Comparison of ENCODE assay signal across 15 cellular contexts in the genomic region with DNA sequence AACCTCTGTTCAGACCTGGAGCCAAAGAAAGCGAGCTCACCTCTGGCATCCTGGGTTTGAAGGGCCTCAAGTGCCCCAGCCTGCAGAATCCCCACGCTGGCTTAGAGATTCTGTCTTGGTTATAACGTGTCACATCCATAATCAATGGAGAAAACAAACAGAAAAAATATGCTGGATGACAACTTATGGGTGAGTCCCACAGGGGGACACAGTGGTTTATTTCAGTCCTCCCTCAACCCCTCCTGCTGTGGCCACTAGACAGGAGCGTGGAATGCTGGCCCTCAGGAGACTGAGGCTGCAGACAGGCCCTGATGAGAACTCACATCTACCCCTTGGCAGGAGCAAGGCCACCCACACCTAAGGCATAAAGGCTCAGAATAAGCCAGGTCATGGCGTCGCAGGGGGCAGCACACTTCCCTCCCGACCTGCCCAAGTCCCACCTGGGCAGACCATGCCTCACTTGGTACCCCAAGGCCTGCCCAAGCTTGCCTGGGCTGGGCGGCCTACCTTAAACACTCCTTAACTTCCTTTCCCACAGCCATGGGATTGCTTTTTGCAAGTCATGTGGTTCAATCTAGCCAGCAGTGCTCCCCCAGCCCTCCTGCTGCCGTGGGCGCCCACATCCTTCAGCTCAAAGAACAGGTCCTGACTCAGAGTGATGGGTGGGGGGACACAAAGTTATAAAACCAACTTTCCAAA. TPM values are rescaled to one million over a fixed set of nuclear protein-coding genes. Genes with fewer than 3 reads are reported as not detected.
A peak's percentile ranks its signal among the peaks of the same experiment; 100 is the strongest.
DNase-seq lines count a peak whose midpoint lies in the region; ATAC-seq, FAIRE-seq and TF ChIP-seq lines count a peak whose summit lies in the region.
"Had no signal": no experiment of that assay in that cellular context is flagged by ENCODE, and none has a peak within 500 bp of the region (broad histone marks: within the 10 kb centered on the region; RNA-seq: fewer than 3 reads in every experiment).

No MANE protein-coding gene starts in this region.

- H3K27me3 ChIP-seq in H1 (replicated peaks in 1 of 4; ENCODE audit: control insufficient read depth in 3 of 4, extremely low read depth in 1 of 4, insufficient read depth in 3 of 4, low read length in 3 of 4): no peaks in the 10 kb centered on the region

- no peaks in the 10 kb centered on the region for H3K36me3 Mint-ChIP-seq in natural killer cell
- H3K36me3 Mint-ChIP-seq in natural killer cell treated with Interleukin-12 subunit alpha and Interleukin-12 subunit beta and Interleukin-15 and Interleukin-18, amount 100 ng/mL, for 72 hours: peaks cover 20% of the 10 kb centered on the region
- peaks cover 79% of the 10 kb centered on the region for H3K36me3 Mint-ChIP-seq in activated CD4-positive, alpha-beta memory T cell treated with anti-CD3 and anti-CD28 coated beads, Interleukin-2, amount 10 ng/mL, durations not matched to agents 7 days and 5 days (ENCODE audit: low read depth)
- H3K36me3 Mint-ChIP-seq in type B pancreatic cell: peaks cover 46% of the 10 kb centered on the region

- H2BK5ac ChIP-seq in H1 (ENCODE audit: low read depth, low read length): no peak overlapping the region

- no peak overlapping the region for H2AK5ac ChIP-seq in H1 (ENCODE audit: low read depth, low read length)

- peak overlapping the region; percentile 12 to 14 for H3K27ac Mint-ChIP-seq in natural killer cell
- H3K27ac Mint-ChIP-seq in natural killer cell treated with Interleukin-12 subunit alpha and Interleukin-12 subunit beta and Interleukin-15 and Interleukin-18, amount 100 ng/mL, for 72 hours: peak overlapping the region in 1 of 2 donors; percentile 17
- peak overlapping the region; percentile 13 for H3K27ac Mint-ChIP-seq in activated CD4-positive, alpha-beta memory T cell treated with anti-CD3 and anti-CD28 coated beads, Interleukin-2, amount 10 ng/mL, durations not matched to agents 7 days and 5 days
- peak overlapping the region; percentile 71 for H3K27ac Mint-ChIP-seq in type B pancreatic cell
- H3K27ac Mint-ChIP-seq: B cell had no signal

- no peak for TF ChIP-seq CTCF in natural killer cell (IDR thresholded peaks at IDR 0.05)
- no peak for TF ChIP-seq CTCF in H1 (IDR thresholded peaks at IDR 0.05; ENCODE audit: control extremely low read depth in 1 of 3, insufficient read depth in 1 of 3, low read depth in 1 of 3, low read length in 3 of 3)
- no peak for TF ChIP-seq CTCF in type B pancreatic cell (conservative IDR thresholded peaks at IDR 0.05)

- no peak overlapping the region for H4K91ac ChIP-seq in H1 (replicated peaks; ENCODE audit: insufficient read length, low read length)

- no peaks in the 10 kb centered on the region for H3K9me3 Mint-ChIP-seq in natural killer cell
- H3K9me3 Mint-ChIP-seq in natural killer cell treated with Interleukin-12 subunit alpha and Interleukin-12 subunit beta and Interleukin-15 and Interleukin-18, amount 100 ng/mL, for 72 hours: no peaks in the 10 kb centered on the region
- H3K9me3 Mint-ChIP-seq in activated CD4-positive, alpha-beta memory T cell treated with anti-CD3 and anti-CD28 coated beads, Interleukin-2, amount 10 ng/mL, durations not matched to agents 7 days and 5 days: peaks cover 1% of the 10 kb centered on the region
- no peaks in the 10 kb centered on the region for H3K9me3 Mint-ChIP-seq in type B pancreatic cell

- no peak overlapping the region for H3K14ac ChIP-seq in H1 (ENCODE audit: insufficient read length)

- H3K18ac ChIP-seq in H1 (ENCODE audit: extremely low read depth, low read length): no peak overlapping the region

- no peak overlapping the region for H3K4ac ChIP-seq in H1 (replicated peaks; ENCODE audit: insufficient read length, low read depth, low read length)

- H4K20me1 ChIP-seq in H1 (replicated peaks in 1 of 2; ENCODE audit: control insufficient read depth in 1 of 2, insufficient read depth in 2 of 2, low read length in 2 of 2): peaks cover 7% of the 10 kb centered on the region in 2 experiments

- no peak for ATAC-seq in natural killer cell
- no peak for ATAC-seq in natural killer cell treated with Interleukin-12 subunit alpha and Interleukin-12 subunit beta and Interleukin-15 and Interleukin-18, amount 100 ng/mL, for 72 hours
- ATAC-seq in HG02642 (IDR thresholded peaks at IDR 0.05; ENCODE audit: poor library complexity, unreplicated experiment): no peak

- intact Hi-C loops in natural killer cell (cut with micrococcal nuclease): no loop called here

- WGBS in H1 (ENCODE audit: extremely low coverage in 1 of 2, insufficient coverage in 1 of 2, insufficient read length in 1 of 2, insufficient replicate concordance in 2 of 2, low coverage in 1 of 2, low lambda C conversion rate in 2 of 2, missing lambda C conversion rate in 1 of 2), 2 experiments: 84% methylated on average over 10 of the region's 10 CpGs; no CpG with 5 or more reads in 1 of the 2 experiments

- H3K36me3 ChIP-seq in H1 (ENCODE audit: control insufficient read depth in 2 of 4, insufficient read depth in 4 of 4, low read length in 3 of 4): no peaks in the 10 kb centered on the region; a peak in 2 of 8 replicates

- no peak overlapping the region for H2BK20ac ChIP-seq in H1 (ENCODE audit: low read length)

- no peak for FAIRE-seq in H1 (lab: Jason Lieb, UNC)

- POLR2A ChIA-PET in activated CD4-positive, alpha-beta memory T cell treated with anti-CD3 and anti-CD28 coated beads, Interleukin-2, amount 10 ng/mL, durations not matched to agents 7 days and 5 days (lab: Charles Lee): interaction anchor here (1.3 kb wide), 2 partner anchors 19 to 21 kb away, joined by 4 to 6 read pairs; no protein-coding TSS in a partner anchor
- POLR2A ChIA-PET in H1 (lab: Charles Lee; ENCODE audit: partially characterized antibody): interaction anchor here (0.6 to 0.8 kb wide), 2 partner anchors 10 to 76 kb away, joined by 3 read pairs; no protein-coding TSS in a partner anchor

- TF ChIP-seq EP300 in H1 (IDR thresholded peaks at IDR 0.05; ENCODE audit: borderline replicate concordance in 1 of 2, low read depth in 2 of 2, low read length in 2 of 2): no peak

- H2AFZ ChIP-seq in H1 (ENCODE audit: low read length): no peak overlapping the region

- H3K23me2 ChIP-seq in H1 (ENCODE audit: low read depth, low read length): no peaks in the 10 kb centered on the region

- no peak for TF ChIP-seq POLR2A in H1 (IDR thresholded peaks at IDR 0.05; ENCODE audit: control extremely low read depth in 1 of 2, low read depth in 2 of 2, low read length in 2 of 2)

- H4K5ac ChIP-seq in H1 (ENCODE audit: insufficient read length, low read depth, low read length): no peak overlapping the region

- H3K4me3 ChIP-seq in H1 (ENCODE audit: extremely low read depth in 1 of 4, insufficient read depth in 2 of 4, low read depth in 3 of 4, low read length in 4 of 4): no peak overlapping the region

- no peak for DNase-seq in natural killer cell
- DNase-seq in natural killer cell treated with Interleukin-12 subunit alpha and Interleukin-12 subunit beta and Interleukin-15 and Interleukin-18, amount 100 ng/mL, for 72 hours (ENCODE audit: low spot score): no peak
- DNase-seq in activated CD4-positive, alpha-beta memory T cell treated with anti-CD3 and anti-CD28 coated beads, Interleukin-2, amount 10 ng/mL, durations not matched to agents 7 days and 5 days: no peak
- DNase-seq in H1 (ENCODE audit: low read depth in 1 of 2, low spot score in 2 of 2): no peak
- DNase-seq in type B pancreatic cell (ENCODE audit: extremely low spot score, unreplicated experiment): no peak
- no peak for DNase-seq in HCEC 1CT
- no peak for DNase-seq in stimulated activated CD4-positive, alpha-beta T cell treated with anti-CD3 and anti-CD28 coated beads, Interleukin-2, amount 100 ng/mL, for 48 hours
- DNase-seq: activated gamma-delta T cell treated with Interleukin-2 at 50 U/mL for 16 hours, DMS79, foreskin fibroblast, NCI-H1694, NCI-H510A treated with DMSO at 0.1 percent for 48 hours, OCI-M1 had no signal

- no peaks in the 10 kb centered on the region for H3K9me3 ChIP-seq in H1 (ENCODE audit: insufficient read depth in 2 of 2, low read depth in 1 of 2, low read length in 1 of 2)

- H3K9ac ChIP-seq in H1 (replicated peaks in 1 of 4; ENCODE audit: extremely low read depth in 1 of 4, low read depth in 3 of 4, low read length in 3 of 4): no peak overlapping the region

- H3K4me3 Mint-ChIP-seq in natural killer cell (no peak overlapping the region), type B pancreatic cell (no peak overlapping the region)
- H3K4me3 Mint-ChIP-seq in natural killer cell treated with Interleukin-12 subunit alpha and Interleukin-12 subunit beta and Interleukin-15 and Interleukin-18, amount 100 ng/mL, for 72 hours: no peak overlapping the region
- H3K4me3 Mint-ChIP-seq in activated CD4-positive, alpha-beta memory T cell treated with anti-CD3 and anti-CD28 coated beads, Interleukin-2, amount 10 ng/mL, durations not matched to agents 7 days and 5 days: no peak overlapping the region
- H3K4me3 Mint-ChIP-seq: B cell had no signal

- H3K79me2 ChIP-seq in H1 (ENCODE audit: control insufficient read depth in 1 of 2, insufficient read depth in 2 of 2, low read length in 2 of 2): peaks cover 0 to 28% of the 10 kb centered on the region in 2 experiments; a peak in 2 of 4 replicates

- H3K56ac ChIP-seq in H1 (replicated peaks; ENCODE audit: insufficient read length, low read depth, low read length): no peak overlapping the region

- no peak overlapping the region for H2BK15ac ChIP-seq in H1 (ENCODE audit: low read length)

- H3K23ac ChIP-seq in H1 (ENCODE audit: insufficient read length): no peak overlapping the region

- H3K27me3 Mint-ChIP-seq in natural killer cell (ENCODE audit: low read depth in 2 of 2) (no peaks in the 10 kb centered on the region), type B pancreatic cell (no peaks in the 10 kb centered on the region)
- H3K27me3 Mint-ChIP-seq in natural killer cell treated with Interleukin-12 subunit alpha and Interleukin-12 subunit beta and Interleukin-15 and Interleukin-18, amount 100 ng/mL, for 72 hours: no peaks in the 10 kb centered on the region
- no peaks in the 10 kb centered on the region for H3K27me3 Mint-ChIP-seq in activated CD4-positive, alpha-beta memory T cell treated with anti-CD3 and anti-CD28 coated beads, Interleukin-2, amount 10 ng/mL, durations not matched to agents 7 days and 5 days
- H3K27me3 Mint-ChIP-seq: B cell had no signal

- no peak for TF ChIP-seq RAD21 in H1 (IDR thresholded peaks at IDR 0.05 in 1 of 2, conservative IDR thresholded peaks at IDR 0.05 in 1 of 2; ENCODE audit: low read depth in 2 of 2, low read length in 2 of 2)

- no peak overlapping the region for H3K4me2 ChIP-seq in H1 (ENCODE audit: insufficient read depth in 1 of 2, low read depth in 2 of 2, low read length in 2 of 2)

- peaks cover 0 to 6% (median 0%) of the 10 kb centered on the region in 4 experiments; a peak in 1 of 7 replicates for H3K4me1 ChIP-seq in H1 (replicated peaks in 1 of 4; ENCODE audit: control insufficient read depth in 3 of 4, insufficient read depth in 4 of 4, low read length in 3 of 4)

- peaks cover 20% of the 10 kb centered on the region for H3K79me1 ChIP-seq in H1 (ENCODE audit: low read depth, low read length)

- no peak overlapping the region for H3K27ac ChIP-seq in H1 (ENCODE audit: low read depth, low read length)

- CTCF ChIA-PET in activated CD4-positive, alpha-beta memory T cell treated with anti-CD3 and anti-CD28 coated beads, Interleukin-2, amount 10 ng/mL, durations not matched to agents 7 days and 5 days (lab: Charles Lee): no interaction called here
- CTCF ChIA-PET in H1 (lab: Charles Lee; ENCODE audit: partially characterized antibody): interaction anchor here (1.0 to 1.3 kb wide), 3 partner anchors 12 to 67 kb away, joined by 3 to 4 read pairs (median 3); no protein-coding TSS in a partner anchor

- H3K4me1 Mint-ChIP-seq in natural killer cell: peaks cover 26 to 48% of the 10 kb centered on the region in 2 donors
- H3K4me1 Mint-ChIP-seq in natural killer cell treated with Interleukin-12 subunit alpha and Interleukin-12 subunit beta and Interleukin-15 and Interleukin-18, amount 100 ng/mL, for 72 hours (ENCODE audit: low read depth in 2 of 2): peaks cover 31 to 34% of the 10 kb centered on the region in 2 donors
- peaks cover 21% of the 10 kb centered on the region for H3K4me1 Mint-ChIP-seq in activated CD4-positive, alpha-beta memory T cell treated with anti-CD3 and anti-CD28 coated beads, Interleukin-2, amount 10 ng/mL, durations not matched to agents 7 days and 5 days
- H3K4me1 Mint-ChIP-seq in type B pancreatic cell (ENCODE audit: unreplicated experiment): peaks cover 34% of the 10 kb centered on the region
- H3K4me1 Mint-ChIP-seq: B cell had no signal

- no peak overlapping the region for H2BK120ac ChIP-seq in H1 (replicated peaks; ENCODE audit: low read depth, low read length)

- H2BK12ac ChIP-seq in H1 (ENCODE audit: low read depth, low read length): no peak overlapping the region

- 0 out of 2 replicates have a peak overlapping the region, but pooled peaks have one; percentile 60 for H4K8ac ChIP-seq in H1 (ENCODE audit: extremely low read depth, insufficient read depth, low read length)

RNA-seq across cellular contexts. Expression of gene COX7A2L, which starts 19.9 kb away (rescaled TPM):
- total RNA-seq in natural killer cell (10 to 100 TPM; 45.8 to 59.1 (median 58.1) TPM), type B pancreatic cell (ENCODE audit: low replicate concordance) (93.2 and 95.5 TPM in 2 replicates)
- 100 to 1,000 TPM in 1 of 2 donors, 10 to 100 TPM in 1; 70.8 to 102 TPM for total RNA-seq in natural killer cell treated with Interleukin-12 subunit alpha and Interleukin-12 subunit beta and Interleukin-15 and Interleukin-18, amount 100 ng/mL, for 72 hours
- total RNA-seq in activated CD4-positive, alpha-beta memory T cell treated with anti-CD3 and anti-CD28 coated beads, Interleukin-2, amount 10 ng/mL, durations not matched to agents 7 days and 5 days: 100 to 1,000 TPM; 102 TPM
- total RNA-seq in H1 (2021; fragmentation: NEBNext Ultra II Directional; extraction: Animal tissue kit (Norgen Biotek cat#: 25700)): 85.6 and 91.7 TPM in 2 replicates
- 67.1 and 114 TPM in 2 replicates for polyA plus RNA-seq in H1 (2011; rRNA removed)
- 130 TPM for polyA plus RNA-seq in H1 (2011; cell fraction: cytosol; rRNA removed)
- 40.0 TPM for polyA plus RNA-seq in H1 (2011; cell fraction: nucleus; rRNA removed)
- 87.0 to 96.7 TPM (median 91.7 TPM) in 4 replicates for polyA plus RNA-seq in H1 (2012, experiment 1 of 2)
- 180 TPM for polyA plus RNA-seq in H1 (2012, experiment 2 of 2)
- 66.8 TPM for polyA plus RNA-seq in H1 (2013, experiment 1 of 2)
- 66.5 TPM for polyA plus RNA-seq in H1 (2013, experiment 2 of 2)
- 43.9 and 47.5 TPM in 2 replicates for polyA minus RNA-seq in H1 (2011; rRNA and poly(A)+ RNA removed)
- polyA minus RNA-seq in H1 (2011; cell fraction: cytosol; rRNA and poly(A)+ RNA removed): 26.9 TPM
- 30.5 TPM for polyA minus RNA-seq in H1 (2011; cell fraction: nucleus; rRNA and poly(A)+ RNA removed)
